Comparison of ENCODE assay signal across 22 cellular contexts in the genomic region with DNA sequence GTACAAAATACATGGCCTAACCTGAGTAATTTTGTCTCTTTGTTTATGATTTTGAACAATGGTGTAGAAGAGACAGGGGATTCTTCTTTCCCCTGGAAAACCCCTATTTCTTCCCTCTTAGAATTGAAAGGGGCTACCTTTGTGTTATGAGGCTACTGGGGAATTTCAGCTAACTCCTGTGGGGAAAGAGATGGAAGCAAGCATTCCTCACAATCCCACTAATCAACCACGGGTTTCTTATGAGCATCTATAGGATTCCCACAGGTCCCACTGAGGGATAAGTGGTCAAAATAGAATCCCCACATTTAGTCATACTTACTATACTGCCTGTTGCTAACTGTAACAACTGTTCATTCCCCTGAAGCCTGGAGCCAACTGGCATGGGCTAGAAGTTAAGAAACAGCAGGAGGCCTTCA. TPM values are rescaled to one million over a fixed set of nuclear protein-coding genes. Genes with fewer than 3 reads are reported as not detected.
A peak's percentile ranks its signal among the peaks of the same experiment; 100 is the strongest.
DNase-seq lines count a peak whose midpoint lies in the region; ATAC-seq and TF ChIP-seq lines count a peak whose summit lies in the region.
"Had no signal": no experiment of that assay in that cellular context is flagged by ENCODE, and none has a peak within 500 bp of the region (broad histone marks: within the 10 kb centered on the region; RNA-seq: fewer than 3 reads in every experiment).

No MANE protein-coding gene starts in this region.

- peak overlapping the region; percentile 44; the same call in 1 of the 2 replicates for H2AFZ ChIP-seq in Loucy (ENCODE audit: low read length)

- intact Hi-C loops in natural killer cell (cut with micrococcal nuclease), result no loop called here

- H3K27me3 ChIP-seq in Loucy (ENCODE audit: insufficient read depth, low read length, poor library complexity, severe bottlenecking), result no peaks in the 10 kb centered on the region
- no peaks in the 10 kb centered on the region for H3K27me3 ChIP-seq in mesendoderm (ENCODE audit: insufficient read depth, low read length, poor library complexity)
- H3K27me3 ChIP-seq: colonic mucosa, heart left ventricle, sigmoid colon had no signal

- H3K4me2 ChIP-seq in Loucy (ENCODE audit: low read depth, low read length, poor library complexity, severe bottlenecking) (no peak overlapping the region), mesendoderm (ENCODE audit: low read length) (no peak overlapping the region)

- no peak overlapping the region for H3K4ac ChIP-seq in mesendoderm (ENCODE audit: low read depth, low read length)

- no peak overlapping the region for H2BK120ac ChIP-seq in mesendoderm (ENCODE audit: low read depth, low read length)

- no peaks in the 10 kb centered on the region for H3K79me1 ChIP-seq in mesendoderm (ENCODE audit: low read length)

- no peaks in the 10 kb centered on the region for H3K27me3 Mint-ChIP-seq in natural killer cell (ENCODE audit: low read depth in 2 of 2)
- H3K27me3 Mint-ChIP-seq: activated CD4-positive, alpha-beta T cell treated with anti-CD3 and anti-CD28 coated beads, Interleukin-2, amount 10 ng/mL, durations not matched to agents 7 days and 5 days; CD4-positive, CD25-positive, alpha-beta regulatory T cell; IgD-negative memory B cell; stimulated activated memory B cell treated with anti-CD40 and anti-IgM and Interleukin-4, amounts not matched to agents 10 μg/mL and 1 μg/mL and 100 μg/mL, for 72 hours had no signal

- H3K27ac ChIP-seq in mesendoderm (ENCODE audit: low read depth, low read length), result no peak overlapping the region
- H3K27ac ChIP-seq: colonic mucosa, heart left ventricle, sigmoid colon, thoracic aorta had no signal

- no peak for TF ChIP-seq CTCF in Loucy (conservative IDR thresholded peaks at IDR 0.05; ENCODE audit: low read length)
- TF ChIP-seq CTCF in natural killer cell (IDR thresholded peaks at IDR 0.05), result no peak

- H3F3A ChIP-seq in Loucy (ENCODE audit: low read depth), result no peaks in the 10 kb centered on the region

- POLR2A ChIA-PET in HEK293T (lab: Yijun Ruan, JAX), result no interaction called here

- peaks cover 4 to 6% of the 10 kb centered on the region in 2 donors for H3K9me3 Mint-ChIP-seq in natural killer cell
- H3K9me3 Mint-ChIP-seq: activated CD4-positive, alpha-beta T cell treated with anti-CD3 and anti-CD28 coated beads, Interleukin-2, amount 10 ng/mL, durations not matched to agents 7 days and 5 days; T-helper 1 cell treated with Interleukin-12 subunit alpha and Interleukin-12 subunit beta and Interleukin-4 antibody, amounts not matched to agents 30 μg/mL and 1 μg/mL, for 36 hours had no signal

- H3K9me3 ChIP-seq in Loucy (ENCODE audit: insufficient read depth, low read depth, low read length), result no peaks in the 10 kb centered on the region
- H3K9me3 ChIP-seq: colonic mucosa, sigmoid colon, thoracic aorta had no signal

- H3K36me3 ChIP-seq in Loucy (ENCODE audit: insufficient read depth, low read length) (no peaks in the 10 kb centered on the region), mesendoderm (ENCODE audit: control insufficient read depth, insufficient read depth, low read length) (no peaks in the 10 kb centered on the region)
- H3K36me3 ChIP-seq: colonic mucosa, heart left ventricle, sigmoid colon, thoracic aorta had no signal

- H2AK5ac ChIP-seq in mesendoderm (ENCODE audit: low read length), result no peak overlapping the region

- no peaks in the 10 kb centered on the region for H4K20me1 ChIP-seq in Loucy (ENCODE audit: insufficient read depth, low read length, poor library complexity, severe bottlenecking)

- DNase-seq in mesendoderm, result no peak
- no peak for DNase-seq in NCI-H2081 treated with DMSO at 0.1 percent for 48 hours (lab: John Stamatoyannopoulos, UW)
- no peak for DNase-seq in natural killer cell
- no peak for DNase-seq in HEK293T (ENCODE audit: extremely low spot score)
- DNase-seq: activated CD4-positive, alpha-beta T cell treated with anti-CD3 and anti-CD28 coated beads, Interleukin-2, amount 10 ng/mL, durations not matched to agents 7 days and 5 days; activated CD8-positive, alpha-beta memory T cell treated with anti-CD3 and anti-CD28 coated beads, Interleukin-2, amount 50 U/mL, for 4 hours; CD4-positive, CD25-positive, alpha-beta regulatory T cell; colonic mucosa; heart left ventricle; NCI-H1694; NCI-H748 treated with DMSO at 0.1 percent for 48 hours; nephron progenitor cell; sigmoid colon had no signal

- H2BK15ac ChIP-seq in mesendoderm (replicated peaks; ENCODE audit: low read depth), result peak overlapping the region; percentile 19

- no peak overlapping the region for H3K18ac ChIP-seq in mesendoderm (ENCODE audit: low read length)

- ATAC-seq in GM18870 (IDR thresholded peaks at IDR 0.05; ENCODE audit: unreplicated experiment), result peak; percentile 30
- peak; percentile 49 for ATAC-seq in HG02610 (IDR thresholded peaks at IDR 0.05; ENCODE audit: unreplicated experiment)
- ATAC-seq in natural killer cell, result no peak
- ATAC-seq in HG03342 (IDR thresholded peaks at IDR 0.05; ENCODE audit: unreplicated experiment), result no peak
- ATAC-seq: heart left ventricle; stimulated activated memory B cell treated with anti-CD40 and anti-IgM and Interleukin-4, amounts not matched to agents 10 μg/mL and 1 μg/mL and 100 μg/mL, for 72 hours had no signal

- H3K23ac ChIP-seq in mesendoderm (ENCODE audit: low read length), result no peak overlapping the region

- H4K8ac ChIP-seq in mesendoderm (ENCODE audit: low read depth, low read length), result no peak overlapping the region

- peaks cover 20% of the 10 kb centered on the region for H3K4me1 ChIP-seq in Loucy (ENCODE audit: insufficient read depth, low read length, poor library complexity, severe bottlenecking)
- no peaks in the 10 kb centered on the region for H3K4me1 ChIP-seq in mesendoderm (ENCODE audit: control insufficient read depth, low read depth, low read length)
- H3K4me1 ChIP-seq: colonic mucosa, sigmoid colon had no signal

- H3K4me3 Mint-ChIP-seq in natural killer cell, result no peak overlapping the region
- H3K4me3 Mint-ChIP-seq: activated CD4-positive, alpha-beta T cell treated with anti-CD3 and anti-CD28 coated beads, Interleukin-2, amount 10 ng/mL, durations not matched to agents 7 days and 5 days; CD4-positive, CD25-positive, alpha-beta regulatory T cell; IgD-negative memory B cell; mesothelial cell of epicardium; nephron progenitor cell; stimulated activated memory B cell treated with anti-CD40 and anti-IgM and Interleukin-4, amounts not matched to agents 10 μg/mL and 1 μg/mL and 100 μg/mL, for 72 hours; T-helper 1 cell treated with Interleukin-12 subunit alpha and Interleukin-12 subunit beta and Interleukin-4 antibody, amounts not matched to agents 30 μg/mL and 1 μg/mL, for 36 hours had no signal

- no peak overlapping the region for H3K27ac Mint-ChIP-seq in natural killer cell
- H3K27ac Mint-ChIP-seq: activated CD4-positive, alpha-beta T cell treated with anti-CD3 and anti-CD28 coated beads, Interleukin-2, amount 10 ng/mL, durations not matched to agents 7 days and 5 days; CD4-positive, CD25-positive, alpha-beta regulatory T cell; mesothelial cell of epicardium; nephron progenitor cell; T-helper 1 cell treated with Interleukin-12 subunit alpha and Interleukin-12 subunit beta and Interleukin-4 antibody, amounts not matched to agents 30 μg/mL and 1 μg/mL, for 36 hours had no signal

- no peak overlapping the region for H2BK5ac ChIP-seq in mesendoderm (ENCODE audit: low read length)

- H3K79me2 ChIP-seq in Loucy (ENCODE audit: insufficient read depth, low read length), result no peaks in the 10 kb centered on the region
- no peaks in the 10 kb centered on the region for H3K79me2 ChIP-seq in mesendoderm (ENCODE audit: control insufficient read depth, insufficient read depth, low read length)

- H4K5ac ChIP-seq in mesendoderm (ENCODE audit: low read length), result no peak overlapping the region

- no peak overlapping the region for H3K56ac ChIP-seq in mesendoderm (ENCODE audit: low read length)

- CTCF ChIA-PET in HEK293T (lab: Yijun Ruan, JAX), result no interaction called here

- peaks cover 0 to 5% of the 10 kb centered on the region in 2 donors for H3K4me1 Mint-ChIP-seq in natural killer cell
- H3K4me1 Mint-ChIP-seq: mesothelial cell of epicardium, nephron progenitor cell had no signal

- no CpG with 5 or more reads among the region's 1 CpG for WGBS in mesendoderm (ENCODE audit: extremely low coverage, insufficient coverage, low lambda C conversion rate)

- H3K4me3 ChIP-seq in Loucy (ENCODE audit: low read length, poor library complexity, severe bottlenecking) (no peak overlapping the region), mesendoderm (ENCODE audit: low read length) (no peak overlapping the region)
- H3K4me3 ChIP-seq: colonic mucosa, heart left ventricle, sigmoid colon, thoracic aorta had no signal

- H3K9ac ChIP-seq in Loucy (ENCODE audit: low read depth, low read length, poor library complexity, severe bottlenecking) (no peak overlapping the region), mesendoderm (ENCODE audit: low read length) (no peak overlapping the region)

- H3K36me3 Mint-ChIP-seq in natural killer cell, result no peaks in the 10 kb centered on the region
- H3K36me3 Mint-ChIP-seq: CD4-positive, CD25-positive, alpha-beta regulatory T cell; IgD-negative memory B cell; mesothelial cell of epicardium had no signal

- H3K9me2 ChIP-seq in Loucy (replicated peaks; ENCODE audit: low read depth, low read length), result no peaks in the 10 kb centered on the region

TF ChIP-seq in HEK293T, 16 proteins besides CTCF, POLR2A, EP300 and RAD21 (continues in another document):
- no peak for TF ChIP-seq SP1 (IDR thresholded peaks at IDR 0.05)
- no peak for TF ChIP-seq TARDBP (IDR thresholded peaks at IDR 0.05)
- TF ChIP-seq FOXM1 (IDR thresholded peaks at IDR 0.05; ENCODE audit: borderline replicate concordance), result no peak
- TF ChIP-seq FOXA1 (IDR thresholded peaks at IDR 0.05), result no peak
- TF ChIP-seq FOXK2 (IDR thresholded peaks at IDR 0.05), result no peak
- TF ChIP-seq HDGF (IDR thresholded peaks at IDR 0.05; ENCODE audit: borderline replicate concordance), result no peak
- TF ChIP-seq, protein P1, sequence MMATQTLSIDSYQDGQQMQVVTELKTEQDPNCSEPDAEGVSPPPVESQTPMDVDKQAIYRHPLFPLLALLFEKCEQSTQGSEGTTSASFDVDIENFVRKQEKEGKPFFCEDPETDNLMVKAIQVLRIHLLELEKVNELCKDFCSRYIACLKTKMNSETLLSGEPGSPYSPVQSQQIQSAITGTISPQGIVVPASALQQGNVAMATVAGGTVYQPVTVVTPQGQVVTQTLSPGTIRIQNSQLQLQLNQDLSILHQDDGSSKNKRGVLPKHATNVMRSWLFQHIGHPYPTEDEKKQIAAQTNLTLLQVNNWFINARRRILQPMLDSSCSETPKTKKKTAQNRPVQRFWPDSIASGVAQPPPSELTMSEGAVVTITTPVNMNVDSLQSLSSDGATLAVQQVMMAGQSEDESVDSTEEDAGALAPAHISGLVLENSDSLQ (IDR thresholded peaks at IDR 0.05), result no peak
- TF ChIP-seq L3MBTL2 (conservative IDR thresholded peaks at IDR 0.05), result no peak
- TF ChIP-seq ARNT (IDR thresholded peaks at IDR 0.05), result no peak
- no peak for TF ChIP-seq CTBP1 (IDR thresholded peaks at IDR 0.05; ENCODE audit: borderline replicate concordance)
- no peak for TF ChIP-seq NFRKB (IDR thresholded peaks at IDR 0.05)
- TF ChIP-seq SUZ12 (IDR thresholded peaks at IDR 0.05), result no peak
- no peak for TF ChIP-seq ELF4 (IDR thresholded peaks at IDR 0.05)

RNA-seq across cellular contexts. Expression of a gene that starts 32.2 kb away (rescaled TPM):
- 1.1 TPM for polyA plus RNA-seq in mesendoderm (2013, experiment 1 of 2)
- 1.0 TPM for polyA plus RNA-seq in mesendoderm (2013, experiment 2 of 2)
- total RNA-seq in natural killer cell, result 10 to 100 TPM in 1 of 3 donors, under 1 TPM in 1, not detected in 1; 0.39 to 12.8 TPM
- total RNA-seq: activated CD4-positive, alpha-beta T cell treated with anti-CD3 and anti-CD28 coated beads, Interleukin-2, amount 10 ng/mL, durations not matched to agents 7 days and 5 days had no signal
- polyA plus RNA-seq: IgD-negative memory B cell had no signal

Comparison
In these comparisons a context has a peak if more than half of its experiments do, and no peak if none do; other contexts are left out.
1. ATAC-seq: peak in GM18870 (single experiment) and HG02610 (single experiment); none in natural killer cell (0 of 3) and HG03342 (single experiment).